Comparison of ENCODE assay signal across 8 cellular contexts in genomic region chr19:57803265-57803593, GRCh38. TPM values are rescaled to one million over a fixed set of nuclear protein-coding genes. Genes with fewer than 3 reads are reported as not detected.
DNase-seq lines count a peak whose midpoint lies in the region; ATAC-seq and TF ChIP-seq lines count a peak whose summit lies in the region.

No MANE protein-coding gene starts in this region.

- H3K27ac ChIP-seq in HCT116 (ENCODE audit: low read depth, low read length): peak overlapping the region; percentile 58

- no peaks in the 10 kb centered on the region for H3K27me3 Mint-ChIP-seq in activated naive CD8-positive, alpha-beta T cell treated with anti-CD3 and anti-CD28 coated beads, Interleukin-2, amount 10 ng/mL, durations not matched to agents 7 days and 5 days

- RAD21 ChIA-PET in HCT116 (lab: Charles Lee; ENCODE audit: low non-redundant PET in 1 of 2, low total read pairs in 2 of 2, uncharacterized antibody in 2 of 2, unreplicated experiment in 2 of 2): no interaction called here

- no peak for TF ChIP-seq RAD21 in HCT116 (IDR thresholded peaks at IDR 0.05; ENCODE audit: low read depth)

- no peak for TF ChIP-seq CTCF in HCT116 (IDR thresholded peaks at IDR 0.05 in 2 of 3, conservative IDR thresholded peaks at IDR 0.05 in 1 of 3; ENCODE audit: borderline replicate concordance in 1 of 3, insufficient read depth in 1 of 3, low read depth in 2 of 3, low read length in 2 of 3)

- peaks cover 9 to 20% of the 10 kb centered on the region in 2 experiments; a peak in 3 of 4 replicates for H3K4me1 ChIP-seq in HCT116 (ENCODE audit: control insufficient read depth in 1 of 2, insufficient read depth in 2 of 2, low read length in 2 of 2)
- H3K4me1 ChIP-seq in skeletal muscle satellite cell (ENCODE audit: control insufficient read depth, insufficient read depth, low read length): peaks cover 18% of the 10 kb centered on the region

- POLR2A ChIA-PET in HCT116 (lab: Charles Lee): interaction anchor here (1.3 kb wide), 1 partner anchor 12 kb away, joined by 3 read pairs; no protein-coding TSS in a partner anchor
- POLR2A ChIA-PET in activated naive CD8-positive, alpha-beta T cell treated with anti-CD3 and anti-CD28 coated beads, Interleukin-2, amount 10 ng/mL, durations not matched to agents 7 days and 5 days (lab: Charles Lee): no interaction called here

- peak overlapping the region; percentile 87 for H3K4me2 ChIP-seq in HCT116 (ENCODE audit: low read length)
- H3K4me2 ChIP-seq in skeletal muscle satellite cell (ENCODE audit: low read length): peak overlapping the region; percentile 84

- H3K27me3 ChIP-seq in HCT116 (ENCODE audit: insufficient read depth, low read length) (no peaks in the 10 kb centered on the region), skeletal muscle satellite cell (ENCODE audit: control insufficient read depth, insufficient read depth, low read length) (no peaks in the 10 kb centered on the region)

- BruUV-seq in HCT116 (replicated peaks; lab: Mats Ljungman, UMichigan): no TSS peak

- DNase-seq in HCT116 (ENCODE audit: low read depth, low spot score) (no peak), AG08395 (ENCODE audit: low spot score) (no peak)
- DNase-seq in activated naive CD8-positive, alpha-beta T cell treated with anti-CD3 and anti-CD28 coated beads, Interleukin-2, amount 10 ng/mL, durations not matched to agents 7 days and 5 days: no peak

- H3K36me3 ChIP-seq in HCT116 (ENCODE audit: control insufficient read depth in 1 of 2, insufficient read depth in 2 of 2, low read length in 2 of 2): peaks cover 8% of the 10 kb centered on the region in 2 experiments; a peak in 3 of 4 replicates
- peaks cover 14% of the 10 kb centered on the region for H3K36me3 ChIP-seq in skeletal muscle satellite cell (ENCODE audit: insufficient read depth, low read length)

- ATAC-seq in HCT116: peak; percentile 67
- ATAC-seq in activated naive CD8-positive, alpha-beta T cell treated with anti-CD3 and anti-CD28 coated beads, Interleukin-2, amount 10 ng/mL, durations not matched to agents 7 days and 5 days (ENCODE audit: low read depth): no peak
- ATAC-seq in HG03135 (IDR thresholded peaks at IDR 0.05; ENCODE audit: unreplicated experiment): no peak
- no peak for ATAC-seq in GM21528 (IDR thresholded peaks at IDR 0.05; ENCODE audit: low FRiP score, unreplicated experiment)
- no peak for ATAC-seq in GM19467 (IDR thresholded peaks at IDR 0.05; ENCODE audit: unreplicated experiment)

- H3K9me3 Mint-ChIP-seq in activated naive CD8-positive, alpha-beta T cell treated with anti-CD3 and anti-CD28 coated beads, Interleukin-2, amount 10 ng/mL, durations not matched to agents 7 days and 5 days: no peaks in the 10 kb centered on the region

- no peak overlapping the region for H2AFZ ChIP-seq in HCT116 (ENCODE audit: low read depth, low read length, poor library complexity, severe bottlenecking)

- H3K4me3 ChIP-seq in HCT116 (replicated peaks in 1 of 2; ENCODE audit: low read depth in 1 of 2, low read length in 2 of 2) (peak overlapping the region; percentile 55 to 61), iPS-11a (ENCODE audit: low read depth, low read length) (peak overlapping the region; percentile 65), skeletal muscle satellite cell (ENCODE audit: low read length) (peak overlapping the region; percentile 75)

- no peaks in the 10 kb centered on the region for H3K9me3 ChIP-seq in HCT116 (ENCODE audit: control insufficient read depth in 1 of 2, insufficient read depth in 1 of 2, low read depth in 1 of 2, low read length in 2 of 2)
- no peaks in the 10 kb centered on the region for H3K9me3 ChIP-seq in skeletal muscle satellite cell (replicated peaks; ENCODE audit: low read length)

- no peak for TF ChIP-seq POLR2A in HCT116 (IDR thresholded peaks at IDR 0.05; ENCODE audit: borderline replicate concordance, extremely low read depth, insufficient read depth, insufficient read length)

- H3K9me2 ChIP-seq in HCT116 (ENCODE audit: insufficient read depth): no peaks in the 10 kb centered on the region

- H4K20me1 ChIP-seq in HCT116 (ENCODE audit: insufficient read depth): no peaks in the 10 kb centered on the region

- peak overlapping the region; percentile 59 for H3K9ac ChIP-seq in HCT116 (ENCODE audit: low read length)
- H3K9ac ChIP-seq in skeletal muscle satellite cell (ENCODE audit: low read depth, low read length): peak overlapping the region; percentile 80

- peak overlapping the region; percentile 72 for H3K27ac Mint-ChIP-seq in activated naive CD8-positive, alpha-beta T cell treated with anti-CD3 and anti-CD28 coated beads, Interleukin-2, amount 10 ng/mL, durations not matched to agents 7 days and 5 days

- H3K79me2 ChIP-seq in HCT116 (ENCODE audit: insufficient read depth, low read length): no peaks in the 10 kb centered on the region

- intact Hi-C loops in HCT116 (cut with micrococcal nuclease): loop anchor here (5.0 kb wide), 1 partner anchor 56 kb away; the partner anchor contains the start of gene ZNF776

- peak overlapping the region; percentile 71 for H3K4me3 Mint-ChIP-seq in activated naive CD8-positive, alpha-beta T cell treated with anti-CD3 and anti-CD28 coated beads, Interleukin-2, amount 10 ng/mL, durations not matched to agents 7 days and 5 days

- peaks cover 28% of the 10 kb centered on the region for H3K4me1 Mint-ChIP-seq in activated naive CD8-positive, alpha-beta T cell treated with anti-CD3 and anti-CD28 coated beads, Interleukin-2, amount 10 ng/mL, durations not matched to agents 7 days and 5 days

- peaks cover 38% of the 10 kb centered on the region for H3K36me3 Mint-ChIP-seq in activated naive CD8-positive, alpha-beta T cell treated with anti-CD3 and anti-CD28 coated beads, Interleukin-2, amount 10 ng/mL, durations not matched to agents 7 days and 5 days

- CTCF ChIA-PET in HCT116 (lab: Charles Lee): no interaction called here

TF ChIP-seq in HCT116, 20 proteins besides CTCF, POLR2A, EP300 and RAD21:
- TF ChIP-seq, protein P1, sequence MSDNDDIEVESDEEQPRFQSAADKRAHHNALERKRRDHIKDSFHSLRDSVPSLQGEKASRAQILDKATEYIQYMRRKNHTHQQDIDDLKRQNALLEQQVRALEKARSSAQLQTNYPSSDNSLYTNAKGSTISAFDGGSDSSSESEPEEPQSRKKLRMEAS (IDR thresholded peaks at IDR 0.05): no peak
- TF ChIP-seq FOSL1 (IDR thresholded peaks at IDR 0.05; ENCODE audit: low read depth): no peak
- TF ChIP-seq JUND (IDR thresholded peaks at IDR 0.05): no peak
- TF ChIP-seq ZFX (IDR thresholded peaks at IDR 0.05): no peak

RNA-seq across cellular contexts. Expression of gene ZNF552, which starts 11.5 kb away (rescaled TPM):
- 7.1 TPM for total RNA-seq in HCT116 (2021; ENCODE audit: unreplicated experiment)
- 3.5 and 4.0 TPM in 2 replicates for polyA plus RNA-seq in HCT116 (2012)
- total RNA-seq in activated naive CD8-positive, alpha-beta T cell treated with anti-CD3 and anti-CD28 coated beads, Interleukin-2, amount 10 ng/mL, durations not matched to agents 7 days and 5 days: 10 to 100 TPM; 10.8 to 13.6 TPM
- total RNA-seq in skeletal muscle satellite cell (2012; rRNA removed): 5.0 and 6.3 TPM in 2 replicates

RNA-seq across cellular contexts. Expression of gene ZNF587B, which starts 26.9 kb away (rescaled TPM):
- 14.1 TPM for total RNA-seq in HCT116 (2021; ENCODE audit: unreplicated experiment)
- polyA plus RNA-seq in HCT116 (2012): 4.0 and 4.2 TPM in 2 replicates
- total RNA-seq in activated naive CD8-positive, alpha-beta T cell treated with anti-CD3 and anti-CD28 coated beads, Interleukin-2, amount 10 ng/mL, durations not matched to agents 7 days and 5 days: 10 to 100 TPM; 19.1 to 21.0 TPM
- 22.6 and 23.4 TPM in 2 replicates for total RNA-seq in skeletal muscle satellite cell (2012; rRNA removed)

RNA-seq across cellular contexts. Expression of gene ZNF586, which starts 33.8 kb away (rescaled TPM):
- total RNA-seq in HCT116 (2021; ENCODE audit: unreplicated experiment): 3.5 TPM
- polyA plus RNA-seq in HCT116 (2012): 1.6 TPM in 2 replicates
- total RNA-seq in activated naive CD8-positive, alpha-beta T cell treated with anti-CD3 and anti-CD28 coated beads, Interleukin-2, amount 10 ng/mL, durations not matched to agents 7 days and 5 days: 10 to 100 TPM; 29.0 to 29.2 TPM
- total RNA-seq in skeletal muscle satellite cell (2012; rRNA removed): 11.6 and 14.4 TPM in 2 replicates

RNA-seq across cellular contexts. Expression of gene ZNF587, which starts 46.4 kb away (rescaled TPM):
- total RNA-seq in HCT116 (2021; ENCODE audit: unreplicated experiment): 25.9 TPM
- polyA plus RNA-seq in HCT116 (2012): 6.5 and 9.4 TPM in 2 replicates
- 10 to 100 TPM; 46.6 to 52.7 TPM for total RNA-seq in activated naive CD8-positive, alpha-beta T cell treated with anti-CD3 and anti-CD28 coated beads, Interleukin-2, amount 10 ng/mL, durations not matched to agents 7 days and 5 days
- 16.6 and 26.9 TPM in 2 replicates for total RNA-seq in skeletal muscle satellite cell (2012; rRNA removed)

RNA-seq across cellular contexts. Expression of gene ZNF776, which starts 56.6 kb away (rescaled TPM):
- total RNA-seq in HCT116 (2021; ENCODE audit: unreplicated experiment): 8.6 TPM
- 6.6 and 6.9 TPM in 2 replicates for polyA plus RNA-seq in HCT116 (2012)
- 10 to 100 TPM; 27.9 to 29.0 TPM for total RNA-seq in activated naive CD8-positive, alpha-beta T cell treated with anti-CD3 and anti-CD28 coated beads, Interleukin-2, amount 10 ng/mL, durations not matched to agents 7 days and 5 days
- 8.1 and 8.4 TPM in 2 replicates for total RNA-seq in skeletal muscle satellite cell (2012; rRNA removed)
